In genomic region chr15:24848050-24848449, GRCh38 we compare ENCODE assay signal across 10 cellular contexts.
DNase-seq lines count a peak whose midpoint lies in the region; ATAC-seq and TF ChIP-seq lines count a peak whose summit lies in the region.
"Had no signal": no experiment of that assay in that cellular context is flagged by ENCODE, and none has a peak within 500 bp of the region (broad histone marks: within the 10 kb centered on the region; RNA-seq: fewer than 3 reads in every experiment).

No MANE protein-coding gene starts in this region.

- intact Hi-C loops in CD4-positive, alpha-beta T cell (cut with DNase I, micrococcal nuclease), result no loop called here

- no peak for TF ChIP-seq RAD21 in SK-N-SH (IDR thresholded peaks at IDR 0.05; ENCODE audit: low read length)

- no peaks in the 10 kb centered on the region for H3K9me2 ChIP-seq in SK-N-SH
- H3K9me2 ChIP-seq in MM.1S (replicated peaks; ENCODE audit: insufficient read depth, low read length), result no peaks in the 10 kb centered on the region

- POLR2A ChIA-PET in CD4-positive, alpha-beta T cell (lab: Charles Lee), result no interaction called here
- POLR2A ChIA-PET in SK-N-SH (lab: Yijun Ruan, JAX), result no interaction called here

- peak overlapping the region; percentile 55 for H3K4me3 Mint-ChIP-seq in CD4-positive, alpha-beta T cell
- H3K4me3 Mint-ChIP-seq in neural crest cell, result peak overlapping the region; percentile 88

- peaks cover 17% of the 10 kb centered on the region for H3K9me3 ChIP-seq in CD4-positive, alpha-beta T cell (ENCODE audit: control insufficient read depth, low read length)
- H3K9me3 ChIP-seq in SK-N-SH (no peaks in the 10 kb centered on the region), MM.1S (replicated peaks; ENCODE audit: insufficient read depth, low read length) (no peaks in the 10 kb centered on the region)

- H3K9me3 Mint-ChIP-seq in CD4-positive, alpha-beta T cell, result peaks cover 5% of the 10 kb centered on the region
- H3K9me3 Mint-ChIP-seq in neural crest cell, result no peaks in the 10 kb centered on the region

- H3K4me1 ChIP-seq in SK-N-SH (ENCODE audit: control insufficient read depth in 1 of 2, insufficient read depth in 2 of 2, low read depth in 1 of 2, low read length in 1 of 2), result no peaks in the 10 kb centered on the region
- H3K4me1 ChIP-seq in MM.1S (ENCODE audit: low read length), result no peaks in the 10 kb centered on the region

- peaks cover 5% of the 10 kb centered on the region for H3K27me3 Mint-ChIP-seq in CD4-positive, alpha-beta T cell
- peaks cover 14% of the 10 kb centered on the region for H3K27me3 Mint-ChIP-seq in neural crest cell (ENCODE audit: low read depth)

- H3K4me2 ChIP-seq in SK-N-SH (0 out of 2 replicates have a peak overlapping the region, but pooled peaks have one; percentile 44), MM.1S (ENCODE audit: low read depth, low read length) (no peak overlapping the region)

- 37% methylated on average over 20 of the region's 39 CpGs for WGBS in SK-N-SH (ENCODE audit: low lambda C conversion rate)

- CTCF ChIA-PET in CD4-positive, alpha-beta T cell (lab: Charles Lee), result no interaction called here
- CTCF ChIA-PET in SK-N-SH (lab: Yijun Ruan, JAX), result no interaction called here

- DNase-seq in CD4-positive, alpha-beta T cell, result no peak
- DNase-seq in SK-N-SH, result peak; percentile 63
- peak; percentile 13 for DNase-seq in fibroblast of peridontal ligament (ENCODE audit: extremely low read depth)
- peak; percentile 28 for DNase-seq in neural crest cell (ENCODE audit: low read depth, low spot score)
- no peak for DNase-seq in MM.1S
- DNase-seq in NCI-H69 (lab: John Stamatoyannopoulos, UW), result no peak
- DNase-seq in stimulated activated CD4-positive, alpha-beta T cell treated with anti-CD3 and anti-CD28 coated beads, Interleukin-4, amount 100 ng/mL, for 24 hours, result no peak
- DNase-seq: central memory CD4-positive, alpha-beta T cell; NCI-H1417 had no signal

- H3K79me2 ChIP-seq in SK-N-SH (ENCODE audit: insufficient read depth) (no peaks in the 10 kb centered on the region), MM.1S (ENCODE audit: low read length) (no peaks in the 10 kb centered on the region)

- no peaks in the 10 kb centered on the region for H3K27me3 ChIP-seq in CD4-positive, alpha-beta T cell (ENCODE audit: control insufficient read depth, insufficient read depth, low read length)
- H3K27me3 ChIP-seq in SK-N-SH (ENCODE audit: insufficient read depth), result no peaks in the 10 kb centered on the region
- no peaks in the 10 kb centered on the region for H3K27me3 ChIP-seq in MM.1S (replicated peaks; ENCODE audit: insufficient read depth, low read length)

- peaks cover 4% of the 10 kb centered on the region for H3K36me3 Mint-ChIP-seq in CD4-positive, alpha-beta T cell (ENCODE audit: low read depth)
- H3K36me3 Mint-ChIP-seq in neural crest cell (ENCODE audit: low read depth), result no peaks in the 10 kb centered on the region

- no peak overlapping the region for H3K27ac ChIP-seq in CD4-positive, alpha-beta T cell (ENCODE audit: low read depth, low read length)
- no peak overlapping the region for H3K27ac ChIP-seq in SK-N-SH (ENCODE audit: low read depth in 2 of 2, low read length in 1 of 2)
- no peak overlapping the region for H3K27ac ChIP-seq in MM.1S (ENCODE audit: low read length)

- peak overlapping the region; percentile 40 to 58; a peak in 3 of 4 replicates for H3K4me3 ChIP-seq in SK-N-SH (ENCODE audit: low read depth in 2 of 2, low read length in 1 of 2)
- H3K4me3 ChIP-seq in MM.1S (ENCODE audit: low read length), result no peak overlapping the region

- no peak overlapping the region for H3K27ac Mint-ChIP-seq in CD4-positive, alpha-beta T cell
- no peak overlapping the region for H3K27ac Mint-ChIP-seq in neural crest cell (ENCODE audit: unreplicated experiment)

- H3K36me3 ChIP-seq in SK-N-SH (replicated peaks in 1 of 2; ENCODE audit: control insufficient read depth in 1 of 2, insufficient read depth in 2 of 2, low read length in 1 of 2) (no peaks in the 10 kb centered on the region), MM.1S (replicated peaks; ENCODE audit: insufficient read depth, low read length) (no peaks in the 10 kb centered on the region)

- H2AFZ ChIP-seq in SK-N-SH (ENCODE audit: low read depth) (peak overlapping the region; percentile 75), MM.1S (ENCODE audit: low read length) (no peak overlapping the region)

- TF ChIP-seq EP300 in SK-N-SH (IDR thresholded peaks at IDR 0.05; ENCODE audit: borderline replicate concordance in 1 of 2, low read depth in 1 of 2, low read length in 1 of 2), result no peak

- no peak for TF ChIP-seq CTCF in CD4-positive, alpha-beta T cell (IDR thresholded peaks at IDR 0.05)
- TF ChIP-seq CTCF in SK-N-SH (IDR thresholded peaks at IDR 0.05), result no peak
- no peak for TF ChIP-seq CTCF in neural crest cell (conservative IDR thresholded peaks at IDR 0.05)
- no peak for TF ChIP-seq CTCF in MM.1S (IDR thresholded peaks at IDR 0.05; ENCODE audit: low read length)

- H3K9ac ChIP-seq in SK-N-SH (0 out of 2 replicates have a peak overlapping the region, but pooled peaks have one; percentile 29), MM.1S (ENCODE audit: low read length) (no peak overlapping the region)

- H3K4me1 Mint-ChIP-seq in CD4-positive, alpha-beta T cell (ENCODE audit: low read depth), result no peaks in the 10 kb centered on the region
- no peaks in the 10 kb centered on the region for H3K4me1 Mint-ChIP-seq in neural crest cell

- H3F3A ChIP-seq in SK-N-SH (replicated peaks; ENCODE audit: insufficient read depth) (no peaks in the 10 kb centered on the region), MM.1S (ENCODE audit: insufficient read depth, low read length) (no peaks in the 10 kb centered on the region)

- H4K20me1 ChIP-seq in SK-N-SH (ENCODE audit: insufficient read depth) (no peaks in the 10 kb centered on the region), MM.1S (ENCODE audit: insufficient read depth, low read length) (no peaks in the 10 kb centered on the region)

- ATAC-seq in CD4-positive, alpha-beta T cell (ENCODE audit: poor library complexity), result no peak
- ATAC-seq in HG02610 (IDR thresholded peaks at IDR 0.05; ENCODE audit: unreplicated experiment), result no peak

TF ChIP-seq in SK-N-SH, 30 proteins besides CTCF, POLR2A, EP300 and RAD21:
- TF ChIP-seq GABPA (IDR thresholded peaks at IDR 0.05; ENCODE audit: low read depth) (peak; percentile 85), JUND (IDR thresholded peaks at IDR 0.05) (no peak), YY1 (IDR thresholded peaks at IDR 0.05; ENCODE audit: low read depth) (peak; percentile 84; the same call in 1 of the 2 replicates), ELF1 (IDR thresholded peaks at IDR 0.05) (0 out of 2 replicates have a peak, but pooled peaks have one; percentile 37), POLR2AphosphoS5 (IDR thresholded peaks at IDR 0.05; ENCODE audit: low read depth, low read length) (peak; percentile 43; the same call in 1 of the 2 replicates), USF2 (IDR thresholded peaks at IDR 0.05; ENCODE audit: borderline replicate concordance, low read depth, low read length) (no peak), NRF1 (IDR thresholded peaks at IDR 0.05; ENCODE audit: low read depth, low read length) (peak; percentile 31; the same call in 1 of the 2 replicates)

Comparison
In these comparisons a context has a peak if more than half of its experiments do, and no peak if none do; other contexts are left out.
1. DNase-seq: peak in SK-N-SH (single experiment), fibroblast of peridontal ligament (single experiment) and neural crest cell (single experiment); none in CD4-positive, alpha-beta T cell (0 of 10), MM.1S (single experiment), NCI-H69 (single experiment) and stimulated activated CD4-positive, alpha-beta T cell treated with anti-CD3 and anti-CD28 coated beads, Interleukin-4, amount 100 ng/mL, for 24 hours (single experiment).